In the genomic region with DNA sequence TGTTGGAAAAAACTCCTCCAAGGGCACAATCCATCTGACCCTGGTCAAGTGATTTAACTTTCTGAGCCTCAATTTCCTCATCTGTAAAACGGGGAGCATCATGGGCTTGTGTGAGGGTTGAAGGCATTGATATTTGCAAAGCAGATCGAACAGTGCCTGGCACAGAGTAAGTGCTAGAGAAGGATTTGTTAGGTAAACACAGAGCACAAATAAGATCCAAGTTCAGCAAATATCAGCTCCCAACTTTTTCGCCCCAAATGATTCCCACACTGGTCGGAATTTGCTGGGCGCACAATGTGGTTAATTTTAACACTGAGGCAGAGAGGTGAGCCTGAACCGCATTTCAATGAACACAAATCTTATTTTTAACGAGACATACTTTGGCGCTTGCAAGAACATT, we compare ENCODE assay signal across 25 cellular contexts.
"Had no signal": no experiment of that assay in that cellular context is flagged by ENCODE, and none has a peak within 500 bp of the region (broad histone marks: within the 10 kb centered on the region; RNA-seq: fewer than 3 reads in every experiment).

No MANE protein-coding gene starts in this region.

- H3K9me3 Mint-ChIP-seq: dendritic cell treated with granulocyte-macrophage colony-stimulating factor and Interleukin-4, amounts not matched to agents 40 ng/mL and 50 ng/mL, for 4 days; memory B cell; naive B cell; nephron; neural progenitor cell; stimulated activated effector memory CD8-positive, alpha-beta T cell treated with anti-CD3 and anti-CD28 coated beads, Interleukin-12 subunit alpha, Interleukin-12 subunit beta, amount 100 ng/mL, for 72 hours; stimulated activated naive CD8-positive, alpha-beta T cell treated with anti-CD3 and anti-CD28 coated beads, Interleukin-15, Interleukin-2, amounts not matched to agents 100 ng/mL and 50 ng/mL, for 24 hours; type B pancreatic cell had no signal

- H3K27ac Mint-ChIP-seq: dendritic cell treated with granulocyte-macrophage colony-stimulating factor and Interleukin-4, amounts not matched to agents 40 ng/mL and 50 ng/mL, for 4 days; memory B cell; naive B cell; nephron; neural progenitor cell; stimulated activated effector memory CD8-positive, alpha-beta T cell treated with anti-CD3 and anti-CD28 coated beads, Interleukin-12 subunit alpha, Interleukin-12 subunit beta, amount 100 ng/mL, for 72 hours; stimulated activated naive CD8-positive, alpha-beta T cell treated with anti-CD3 and anti-CD28 coated beads, Interleukin-15, Interleukin-2, amounts not matched to agents 100 ng/mL and 50 ng/mL, for 24 hours; type B pancreatic cell had no signal

- H3K36me3 Mint-ChIP-seq: memory B cell; naive B cell; neural progenitor cell; stimulated activated effector memory CD8-positive, alpha-beta T cell treated with anti-CD3 and anti-CD28 coated beads, Interleukin-12 subunit alpha, Interleukin-12 subunit beta, amount 100 ng/mL, for 72 hours; type B pancreatic cell had no signal

- H3K27ac ChIP-seq: colonic mucosa, esophagus muscularis mucosa, foreskin keratinocyte, gastroesophageal sphincter, heart left ventricle, hepatocyte, neural progenitor cell, prostate gland, right atrium auricular region, sigmoid colon, suprapubic skin, thyroid gland had no signal

- H3K9me3 ChIP-seq: colonic mucosa, esophagus muscularis mucosa, gastroesophageal sphincter, heart left ventricle, prostate gland, right atrium auricular region, sigmoid colon, suprapubic skin, thyroid gland had no signal

- ATAC-seq: foreskin keratinocyte; gastroesophageal sphincter; heart left ventricle; left cardiac atrium; left ventricle myocardium superior; stimulated activated effector memory CD8-positive, alpha-beta T cell treated with anti-CD3 and anti-CD28 coated beads, Interleukin-12 subunit alpha, Interleukin-12 subunit beta, amount 100 ng/mL, for 72 hours had no signal

- H3K36me3 ChIP-seq: colonic mucosa, esophagus muscularis mucosa, gastroesophageal sphincter, heart left ventricle, neural progenitor cell, prostate gland, right atrium auricular region, sigmoid colon, suprapubic skin, thyroid gland had no signal

- H3K4me1 Mint-ChIP-seq: naive B cell; nephron; neural progenitor cell; stimulated activated effector memory CD8-positive, alpha-beta T cell treated with anti-CD3 and anti-CD28 coated beads, Interleukin-12 subunit alpha, Interleukin-12 subunit beta, amount 100 ng/mL, for 72 hours had no signal

- H3K4me1 ChIP-seq: colonic mucosa, esophagus muscularis mucosa, foreskin keratinocyte, gastroesophageal sphincter, heart left ventricle, neural progenitor cell, prostate gland, sigmoid colon, suprapubic skin, thyroid gland had no signal

- H3K4me3 Mint-ChIP-seq: dendritic cell treated with granulocyte-macrophage colony-stimulating factor and Interleukin-4, amounts not matched to agents 40 ng/mL and 50 ng/mL, for 4 days; memory B cell; nephron; neural progenitor cell; stimulated activated effector memory CD8-positive, alpha-beta T cell treated with anti-CD3 and anti-CD28 coated beads, Interleukin-12 subunit alpha, Interleukin-12 subunit beta, amount 100 ng/mL, for 72 hours; stimulated activated naive CD8-positive, alpha-beta T cell treated with anti-CD3 and anti-CD28 coated beads, Interleukin-15, Interleukin-2, amounts not matched to agents 100 ng/mL and 50 ng/mL, for 24 hours; type B pancreatic cell had no signal

- H3K27me3 ChIP-seq: colonic mucosa, neural progenitor cell, right atrium auricular region, thyroid gland had no signal

- DNase-seq: colonic mucosa; effector memory CD4-positive, alpha-beta T cell; foreskin keratinocyte; heart left ventricle; left cardiac atrium; left ventricle myocardium superior; naive B cell; sigmoid colon; stimulated activated CD4-positive, alpha-beta T cell treated with anti-CD3 and anti-CD28 coated beads, Interleukin-2, amount 100 ng/mL, for 24 hours; stimulated activated CD4-positive, alpha-beta T cell treated with anti-CD3 and anti-CD28 coated beads, Interleukin-4, amount 100 ng/mL, for 24 hours; thyroid gland had no signal

- H3K4me3 ChIP-seq: colonic mucosa, esophagus muscularis mucosa, gastroesophageal sphincter, heart left ventricle, hepatocyte, lung, neural progenitor cell, prostate gland, right atrium auricular region, sigmoid colon, suprapubic skin, thyroid gland had no signal
